Comparison of ENCODE assay signal across 12 cellular contexts in the genomic region with DNA sequence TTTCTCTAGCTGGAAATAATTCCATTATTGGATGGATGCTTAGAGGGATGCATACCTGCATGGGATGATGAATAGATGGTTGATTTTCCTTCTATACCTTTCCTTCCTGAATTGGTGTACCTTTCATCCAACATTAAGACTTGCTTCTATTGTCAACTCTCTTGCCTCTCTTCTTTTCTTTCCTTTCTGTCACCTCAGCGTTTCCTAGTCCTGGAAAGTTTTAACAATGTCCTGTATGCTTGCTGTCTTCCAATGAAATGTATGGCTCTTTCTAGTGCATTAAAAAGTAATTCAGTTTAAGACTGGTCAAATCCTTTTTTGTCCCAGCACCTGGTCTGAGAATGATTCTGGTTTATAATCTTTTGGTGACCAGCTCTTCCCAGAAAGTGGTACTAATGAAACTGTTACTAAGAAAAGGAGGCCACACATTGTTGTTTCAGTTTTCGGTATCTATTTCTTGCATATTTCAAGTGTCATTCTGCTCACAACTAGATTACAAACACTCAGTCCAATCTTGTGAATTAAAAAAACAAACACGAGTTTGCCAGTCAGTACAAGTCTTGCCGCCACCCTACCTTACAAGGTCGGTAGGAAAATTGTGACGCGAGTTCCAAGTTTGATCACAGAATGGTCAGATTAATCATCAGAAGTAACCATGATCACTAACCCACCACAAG. TPM values are rescaled to one million over a fixed set of nuclear protein-coding genes. Genes with fewer than 3 reads are reported as not detected.
A peak's percentile ranks its signal among the peaks of the same experiment; 100 is the strongest.
DNase-seq lines count a peak whose midpoint lies in the region; ATAC-seq and TF ChIP-seq lines count a peak whose summit lies in the region.
"Had no signal": no experiment of that assay in that cellular context is flagged by ENCODE, and none has a peak within 500 bp of the region (broad histone marks: within the 10 kb centered on the region; RNA-seq: fewer than 3 reads in every experiment).

No MANE protein-coding gene starts in this region.

- peaks cover 43% of the 10 kb centered on the region for H3K4me1 Mint-ChIP-seq in activated CD4-positive, alpha-beta memory T cell treated with anti-CD3 and anti-CD28 coated beads for 36 hours (ENCODE audit: low read depth)
- H3K4me1 Mint-ChIP-seq: CD14-positive monocyte had no signal

- CTCF ChIA-PET in activated CD4-positive, alpha-beta memory T cell treated with anti-CD3 and anti-CD28 coated beads for 36 hours (lab: Charles Lee): interaction anchor here (0.6 to 1.2 kb wide), 5 partner anchors 8 to 88 kb away, joined by 3 to 6 read pairs (median 3); a partner anchor contains a TSS

- ATAC-seq in GM19023 (IDR thresholded peaks at IDR 0.05; ENCODE audit: unreplicated experiment) (peak; percentile 23), HG02973 (IDR thresholded peaks at IDR 0.05; ENCODE audit: unreplicated experiment) (peak; percentile 36), left lobe of liver (no peak)
- ATAC-seq: Panc1 had no signal

- no peak overlapping the region for H3K4me3 Mint-ChIP-seq in activated CD4-positive, alpha-beta memory T cell treated with anti-CD3 and anti-CD28 coated beads for 36 hours
- H3K4me3 Mint-ChIP-seq: CD14-positive monocyte had no signal

- peaks cover 6% of the 10 kb centered on the region for H3K36me3 Mint-ChIP-seq in activated CD4-positive, alpha-beta memory T cell treated with anti-CD3 and anti-CD28 coated beads for 36 hours
- H3K36me3 Mint-ChIP-seq: CD14-positive monocyte had no signal

- peak overlapping the region; percentile 87 for H3K27ac Mint-ChIP-seq in activated CD4-positive, alpha-beta memory T cell treated with anti-CD3 and anti-CD28 coated beads for 36 hours
- H3K27ac Mint-ChIP-seq: CD14-positive monocyte had no signal

- DNase-seq in GM06990 (ENCODE audit: extremely low read depth, insufficient read length) (peak; percentile 75), NCI-H1105 treated with DMSO at 0.1 percent for 48 hours (lab: John Stamatoyannopoulos, UW) (no peak), ureter (ENCODE audit: low spot score) (no peak), left lobe of liver (ENCODE audit: low spot score) (no peak), hepatic stellate cell (ENCODE audit: low spot score) (no peak)
- DNase-seq in activated CD4-positive, alpha-beta memory T cell treated with anti-CD3 and anti-CD28 coated beads for 36 hours: peak; percentile 69
- DNase-seq: effector CD8-positive, alpha-beta T cell; ovary had no signal

- TF ChIP-seq CTCF in GM06990 (IDR thresholded peaks at IDR 0.05; ENCODE audit: insufficient read depth, low read length, poor library complexity, severe bottlenecking): no peak

- no peaks in the 10 kb centered on the region for H3K9me3 Mint-ChIP-seq in activated CD4-positive, alpha-beta memory T cell treated with anti-CD3 and anti-CD28 coated beads for 36 hours
- H3K9me3 Mint-ChIP-seq: CD14-positive monocyte had no signal

- POLR2A ChIA-PET in activated CD4-positive, alpha-beta memory T cell treated with anti-CD3 and anti-CD28 coated beads for 36 hours (lab: Charles Lee): interaction anchor here (1.6 to 2.4 kb wide), 3 partner anchors 8 to 46 kb away, joined by 5 to 14 read pairs (median 12); a partner anchor contains a TSS

- peaks cover 17% of the 10 kb centered on the region for H3K36me3 ChIP-seq in GM06990 (ENCODE audit: control insufficient read depth, insufficient read depth, low read length)
- H3K36me3 ChIP-seq: ovary had no signal

- no peaks in the 10 kb centered on the region for H3K27me3 Mint-ChIP-seq in activated CD4-positive, alpha-beta memory T cell treated with anti-CD3 and anti-CD28 coated beads for 36 hours

- no peaks in the 10 kb centered on the region for H3K27me3 ChIP-seq in GM06990 (replicated peaks; ENCODE audit: control insufficient read depth, insufficient read depth, low read length)
- H3K27me3 ChIP-seq: ovary had no signal

- H3K4me3 ChIP-seq in GM06990 (replicated peaks; ENCODE audit: low read depth, low read length): peak overlapping the region; percentile 34
- H3K4me3 ChIP-seq: ovary had no signal

- intact Hi-C loops in activated CD4-positive, alpha-beta memory T cell treated with anti-CD3 and anti-CD28 coated beads for 36 hours (cut with micrococcal nuclease): loop anchor here (1.0 to 10.0 kb wide), 4 partner anchors 8 to 564 kb away; a partner anchor contains a TSS

RNA-seq across cellular contexts. Expression of a gene that starts 8.0 kb away (rescaled TPM):
- total RNA-seq in activated CD4-positive, alpha-beta memory T cell treated with anti-CD3 and anti-CD28 coated beads for 36 hours: 10 to 100 TPM; 26.9 to 28.3 TPM
- total RNA-seq in ureter (21.7 TPM), left lobe of liver (0.38 TPM)

Comparison
In these comparisons a context has a peak if more than half of its experiments do, and no peak if none do; other contexts are left out.
1. DNase-seq: peak in GM06990 (single experiment) and activated CD4-positive, alpha-beta memory T cell treated with anti-CD3 and anti-CD28 coated beads for 36 hours (single experiment); none in NCI-H1105 treated with DMSO at 0.1 percent for 48 hours (single experiment), ureter (single experiment), left lobe of liver (single experiment) and hepatic stellate cell (single experiment).
2. RNA of a gene that starts 8.0 kb away (total RNA-seq): 26.9 to 28.3 TPM in activated CD4-positive, alpha-beta memory T cell treated with anti-CD3 and anti-CD28 coated beads for 36 hours and 21.7 TPM in ureter (single experiment); 0.38 TPM in left lobe of liver (single experiment); every median in the first group is over 10 times any median in the second.